In genomic region chr20:4973330-4974097, GRCh38 we compare ENCODE assay signal across 1 cellular context.
TF ChIP-seq lines count a peak whose summit lies in the region.

No MANE protein-coding gene starts in this region.

TF ChIP-seq in GM12878, 131 proteins besides CTCF, POLR2A, EP300 and RAD21 (continued from another document):
- peak; percentile 45 for TF ChIP-seq ZNF687 (IDR thresholded peaks at IDR 0.05)
- TF ChIP-seq, protein P1, sequence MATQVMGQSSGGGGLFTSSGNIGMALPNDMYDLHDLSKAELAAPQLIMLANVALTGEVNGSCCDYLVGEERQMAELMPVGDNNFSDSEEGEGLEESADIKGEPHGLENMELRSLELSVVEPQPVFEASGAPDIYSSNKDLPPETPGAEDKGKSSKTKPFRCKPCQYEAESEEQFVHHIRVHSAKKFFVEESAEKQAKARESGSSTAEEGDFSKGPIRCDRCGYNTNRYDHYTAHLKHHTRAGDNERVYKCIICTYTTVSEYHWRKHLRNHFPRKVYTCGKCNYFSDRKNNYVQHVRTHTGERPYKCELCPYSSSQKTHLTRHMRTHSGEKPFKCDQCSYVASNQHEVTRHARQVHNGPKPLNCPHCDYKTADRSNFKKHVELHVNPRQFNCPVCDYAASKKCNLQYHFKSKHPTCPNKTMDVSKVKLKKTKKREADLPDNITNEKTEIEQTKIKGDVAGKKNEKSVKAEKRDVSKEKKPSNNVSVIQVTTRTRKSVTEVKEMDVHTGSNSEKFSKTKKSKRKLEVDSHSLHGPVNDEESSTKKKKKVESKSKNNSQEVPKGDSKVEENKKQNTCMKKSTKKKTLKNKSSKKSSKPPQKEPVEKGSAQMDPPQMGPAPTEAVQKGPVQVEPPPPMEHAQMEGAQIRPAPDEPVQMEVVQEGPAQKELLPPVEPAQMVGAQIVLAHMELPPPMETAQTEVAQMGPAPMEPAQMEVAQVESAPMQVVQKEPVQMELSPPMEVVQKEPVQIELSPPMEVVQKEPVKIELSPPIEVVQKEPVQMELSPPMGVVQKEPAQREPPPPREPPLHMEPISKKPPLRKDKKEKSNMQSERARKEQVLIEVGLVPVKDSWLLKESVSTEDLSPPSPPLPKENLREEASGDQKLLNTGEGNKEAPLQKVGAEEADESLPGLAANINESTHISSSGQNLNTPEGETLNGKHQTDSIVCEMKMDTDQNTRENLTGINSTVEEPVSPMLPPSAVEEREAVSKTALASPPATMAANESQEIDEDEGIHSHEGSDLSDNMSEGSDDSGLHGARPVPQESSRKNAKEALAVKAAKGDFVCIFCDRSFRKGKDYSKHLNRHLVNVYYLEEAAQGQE (IDR thresholded peaks at IDR 0.05; ENCODE audit: low read depth, low read length) = no peak
- 0 out of 2 replicates have a peak, but pooled peaks have one; percentile 46 for TF ChIP-seq PAX8 (IDR thresholded peaks at IDR 0.05)
- TF ChIP-seq SKIL (IDR thresholded peaks at IDR 0.05; ENCODE audit: low read depth, poor library complexity, severe bottlenecking) = peak; percentile 71
- TF ChIP-seq FOXM1 (IDR thresholded peaks at IDR 0.05; ENCODE audit: low read depth, low read length) = peak; percentile 96
- peak; percentile 95 for TF ChIP-seq EED (IDR thresholded peaks at IDR 0.05; ENCODE audit: low read depth)
- TF ChIP-seq HDAC6 (IDR thresholded peaks at IDR 0.05; ENCODE audit: unreplicated experiment) = no peak
- no peak for TF ChIP-seq RB1 (IDR thresholded peaks at IDR 0.05; ENCODE audit: borderline replicate concordance)
- 0 out of 4 replicates have a peak, but pooled peaks of 1 of the 2 experiments have one; percentile 69 for TF ChIP-seq CEBPB (IDR thresholded peaks at IDR 0.05; ENCODE audit: borderline replicate concordance in 1 of 2, low read depth in 2 of 2, low read length in 2 of 2)
- TF ChIP-seq, protein P2, sequence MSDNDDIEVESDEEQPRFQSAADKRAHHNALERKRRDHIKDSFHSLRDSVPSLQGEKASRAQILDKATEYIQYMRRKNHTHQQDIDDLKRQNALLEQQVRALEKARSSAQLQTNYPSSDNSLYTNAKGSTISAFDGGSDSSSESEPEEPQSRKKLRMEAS (IDR thresholded peaks at IDR 0.05; ENCODE audit: low read depth, low read length) = no peak
- TF ChIP-seq, protein P3, sequence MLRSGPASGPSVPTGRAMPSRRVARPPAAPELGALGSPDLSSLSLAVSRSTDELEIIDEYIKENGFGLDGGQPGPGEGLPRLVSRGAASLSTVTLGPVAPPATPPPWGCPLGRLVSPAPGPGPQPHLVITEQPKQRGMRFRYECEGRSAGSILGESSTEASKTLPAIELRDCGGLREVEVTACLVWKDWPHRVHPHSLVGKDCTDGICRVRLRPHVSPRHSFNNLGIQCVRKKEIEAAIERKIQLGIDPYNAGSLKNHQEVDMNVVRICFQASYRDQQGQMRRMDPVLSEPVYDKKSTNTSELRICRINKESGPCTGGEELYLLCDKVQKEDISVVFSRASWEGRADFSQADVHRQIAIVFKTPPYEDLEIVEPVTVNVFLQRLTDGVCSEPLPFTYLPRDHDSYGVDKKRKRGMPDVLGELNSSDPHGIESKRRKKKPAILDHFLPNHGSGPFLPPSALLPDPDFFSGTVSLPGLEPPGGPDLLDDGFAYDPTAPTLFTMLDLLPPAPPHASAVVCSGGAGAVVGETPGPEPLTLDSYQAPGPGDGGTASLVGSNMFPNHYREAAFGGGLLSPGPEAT (IDR thresholded peaks at IDR 0.05; ENCODE audit: low read depth) = peak; percentile 91
- peak; percentile 80 for TF ChIP-seq PML (IDR thresholded peaks at IDR 0.05; ENCODE audit: low read length)
- TF ChIP-seq WRNIP1 (IDR thresholded peaks at IDR 0.05; ENCODE audit: borderline replicate concordance, low read depth, low read length) = 0 out of 2 replicates have a peak, but pooled peaks have one; percentile 86
- no peak for TF ChIP-seq TAF1 (IDR thresholded peaks at IDR 0.05; ENCODE audit: borderline replicate concordance, low read depth, low read length)
- peak; percentile 97 for TF ChIP-seq NR2F1 (conservative IDR thresholded peaks at IDR 0.05)
- TF ChIP-seq CHD1 (IDR thresholded peaks at IDR 0.05; ENCODE audit: low read depth, low read length) = no peak
- TF ChIP-seq TBL1XR1 (IDR thresholded peaks at IDR 0.05; ENCODE audit: low read depth, low read length) = peak; percentile 87
- TF ChIP-seq ZZZ3 (IDR thresholded peaks at IDR 0.05; ENCODE audit: control insufficient read depth, insufficient read length, low read depth) = no peak
- TF ChIP-seq JUNB (IDR thresholded peaks at IDR 0.05) = peak; percentile 18; the same call in 1 of the 2 replicates
- peak; percentile 93 for TF ChIP-seq RUNX3 (IDR thresholded peaks at IDR 0.05; ENCODE audit: low read length)
- TF ChIP-seq IKZF1 (conservative IDR thresholded peaks at IDR 0.05) = peak; percentile 96
- TF ChIP-seq, protein P4, sequence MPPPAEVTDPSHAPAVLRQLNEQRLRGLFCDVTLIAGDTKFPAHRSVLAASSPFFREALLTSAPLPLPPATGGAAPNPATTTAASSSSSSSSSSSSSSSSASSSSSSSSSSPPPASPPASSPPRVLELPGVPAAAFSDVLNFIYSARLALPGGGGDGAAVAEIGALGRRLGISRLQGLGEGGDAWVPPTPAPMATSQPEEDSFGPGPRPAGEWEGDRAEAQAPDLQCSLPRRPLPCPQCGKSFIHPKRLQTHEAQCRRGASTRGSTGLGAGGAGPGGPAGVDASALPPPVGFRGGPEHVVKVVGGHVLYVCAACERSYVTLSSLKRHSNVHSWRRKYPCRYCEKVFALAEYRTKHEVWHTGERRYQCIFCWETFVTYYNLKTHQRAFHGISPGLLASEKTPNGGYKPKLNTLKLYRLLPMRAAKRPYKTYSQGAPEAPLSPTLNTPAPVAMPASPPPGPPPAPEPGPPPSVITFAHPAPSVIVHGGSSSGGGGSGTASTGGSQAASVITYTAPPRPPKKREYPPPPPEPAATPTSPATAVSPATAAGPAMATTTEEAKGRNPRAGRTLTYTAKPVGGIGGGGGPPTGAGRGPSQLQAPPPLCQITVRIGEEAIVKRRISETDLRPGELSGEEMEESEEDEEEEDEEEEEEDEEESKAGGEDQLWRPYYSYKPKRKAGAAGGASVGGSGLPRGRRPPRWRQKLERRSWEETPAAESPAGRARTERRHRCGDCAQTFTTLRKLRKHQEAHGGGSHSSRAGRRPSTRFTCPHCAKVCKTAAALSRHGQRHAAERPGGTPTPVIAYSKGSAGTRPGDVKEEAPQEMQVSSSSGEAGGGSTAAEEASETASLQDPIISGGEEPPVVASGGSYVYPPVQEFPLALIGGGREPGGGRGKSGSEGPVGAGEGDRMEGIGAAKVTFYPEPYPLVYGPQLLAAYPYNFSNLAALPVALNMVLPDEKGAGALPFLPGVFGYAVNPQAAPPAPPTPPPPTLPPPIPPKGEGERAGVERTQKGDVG (CRISPR knock-in tag; IDR thresholded peaks at IDR 0.05) = no peak
- peak; percentile 53 for TF ChIP-seq ZNF217 (IDR thresholded peaks at IDR 0.05)
- peak; percentile 85 for TF ChIP-seq CBFB (IDR thresholded peaks at IDR 0.05; ENCODE audit: low read depth)
- TF ChIP-seq YBX1 (IDR thresholded peaks at IDR 0.05) = no peak
- TF ChIP-seq, protein P5, sequence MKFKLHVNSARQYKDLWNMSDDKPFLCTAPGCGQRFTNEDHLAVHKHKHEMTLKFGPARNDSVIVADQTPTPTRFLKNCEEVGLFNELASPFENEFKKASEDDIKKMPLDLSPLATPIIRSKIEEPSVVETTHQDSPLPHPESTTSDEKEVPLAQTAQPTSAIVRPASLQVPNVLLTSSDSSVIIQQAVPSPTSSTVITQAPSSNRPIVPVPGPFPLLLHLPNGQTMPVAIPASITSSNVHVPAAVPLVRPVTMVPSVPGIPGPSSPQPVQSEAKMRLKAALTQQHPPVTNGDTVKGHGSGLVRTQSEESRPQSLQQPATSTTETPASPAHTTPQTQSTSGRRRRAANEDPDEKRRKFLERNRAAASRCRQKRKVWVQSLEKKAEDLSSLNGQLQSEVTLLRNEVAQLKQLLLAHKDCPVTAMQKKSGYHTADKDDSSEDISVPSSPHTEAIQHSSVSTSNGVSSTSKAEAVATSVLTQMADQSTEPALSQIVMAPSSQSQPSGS (IDR thresholded peaks at IDR 0.05; ENCODE audit: low read length) = peak; percentile 79
TF ChIP-seq in GM12878: peak in this region for 60.
